13 cellular contexts compared by ENCODE assay signal in the genomic region with DNA sequence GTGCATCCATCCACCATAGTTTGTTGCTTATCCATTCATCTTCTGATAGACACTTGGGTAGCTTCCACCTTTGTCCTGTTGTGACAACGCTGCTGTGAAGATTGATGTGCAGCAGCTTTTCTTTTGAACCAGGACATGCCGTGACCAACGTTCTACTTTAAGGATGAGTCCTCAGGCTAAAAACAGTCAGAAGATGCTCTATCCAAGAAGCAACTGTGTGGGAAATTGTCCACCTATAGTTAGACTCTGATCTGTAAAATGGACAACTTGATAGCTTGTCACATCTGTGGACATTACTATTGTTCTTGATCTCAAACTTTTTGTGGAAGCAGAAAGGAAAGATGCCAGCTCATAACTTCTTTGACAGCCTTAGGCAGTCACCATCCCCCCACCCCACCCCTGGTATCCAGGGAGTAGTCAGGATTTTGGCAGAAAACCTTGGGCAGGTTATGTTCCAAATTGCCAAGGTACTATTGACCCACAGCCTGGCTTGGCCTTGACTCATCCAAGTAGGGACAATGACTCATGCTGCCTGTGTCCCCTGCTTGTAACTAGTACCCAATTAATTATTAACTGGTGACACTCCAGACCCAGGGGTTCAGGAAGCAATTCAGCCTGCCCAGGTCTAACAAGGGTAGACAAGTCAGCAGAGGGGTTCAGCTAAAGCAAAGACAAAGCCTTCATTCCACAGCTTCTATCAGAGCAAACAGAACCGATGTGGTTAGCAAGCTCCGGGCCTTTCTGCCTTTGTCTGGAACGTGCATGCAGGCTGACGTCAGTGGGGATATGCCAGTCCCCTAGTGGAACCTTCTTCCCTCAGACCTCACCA.
DNase-seq lines count a peak whose midpoint lies in the region; ATAC-seq and TF ChIP-seq lines count a peak whose summit lies in the region.
"Had no signal": no experiment of that assay in that cellular context is flagged by ENCODE, and none has a peak within 500 bp of the region (broad histone marks: within the 10 kb centered on the region; RNA-seq: fewer than 3 reads in every experiment).

No MANE protein-coding gene starts in this region.

- H3K27me3 Mint-ChIP-seq in activated naive CD4-positive, alpha-beta T cell treated with anti-CD3 and anti-CD28 coated beads for 36 hours (ENCODE audit: low read depth): no peaks in the 10 kb centered on the region
- H3K27me3 Mint-ChIP-seq: CD4-positive, CD25-positive, alpha-beta regulatory T cell had no signal

- intact Hi-C loops in psoas muscle (cut with DNase I): loop anchor here (2.0 to 10.0 kb wide), 4 partner anchors 133 to 595 kb away; partner anchors contain the start of gene HERPUD2 (in 1 of the 2)
- intact Hi-C loops in activated naive CD4-positive, alpha-beta T cell treated with anti-CD3 and anti-CD28 coated beads for 36 hours (cut with micrococcal nuclease): loop anchor here (2.0 to 10.0 kb wide), 4 partner anchors 29 to 1072 kb away; partner anchors contain the start of gene HERPUD2
- intact Hi-C loops in vagina (cut with DNase I): loop anchor here (5.0 kb wide), 1 partner anchor 303 kb away; no protein-coding TSS in a partner anchor

- H3K27me3 ChIP-seq in psoas muscle (ENCODE audit: insufficient read depth in 3 of 3, low read length in 2 of 3) (no peaks in the 10 kb centered on the region), vagina (no peaks in the 10 kb centered on the region)

- no peaks in the 10 kb centered on the region for H3K36me3 Mint-ChIP-seq in activated naive CD4-positive, alpha-beta T cell treated with anti-CD3 and anti-CD28 coated beads for 36 hours (ENCODE audit: low read depth)
- H3K36me3 Mint-ChIP-seq: CD4-positive, CD25-positive, alpha-beta regulatory T cell; memory B cell had no signal

- H3K36me3 ChIP-seq in psoas muscle (ENCODE audit: insufficient read depth in 1 of 2, low read depth in 1 of 2) (peaks cover 0 to 8% of the 10 kb centered on the region in 2 donors), vagina (no peaks in the 10 kb centered on the region)

- peak overlapping the region; percentile 77 for H3K27ac ChIP-seq in psoas muscle
- no peak overlapping the region for H3K27ac ChIP-seq in vagina
- H3K27ac ChIP-seq: SK-N-MC had no signal

- no peak for TF ChIP-seq CTCF in LNCaP clone FGC (IDR thresholded peaks at IDR 0.05; ENCODE audit: control insufficient read depth, extremely low read depth, insufficient read depth)
- no peak for TF ChIP-seq CTCF in psoas muscle (IDR thresholded peaks at IDR 0.05)
- no peak for TF ChIP-seq CTCF in vagina (IDR thresholded peaks at IDR 0.05)

- no peak overlapping the region for H3K27ac Mint-ChIP-seq in activated naive CD4-positive, alpha-beta T cell treated with anti-CD3 and anti-CD28 coated beads for 36 hours
- H3K27ac Mint-ChIP-seq: memory B cell had no signal

- H3K4me3 Mint-ChIP-seq in activated naive CD4-positive, alpha-beta T cell treated with anti-CD3 and anti-CD28 coated beads for 36 hours: no peak overlapping the region
- H3K4me3 Mint-ChIP-seq: memory B cell; stimulated activated naive B cell treated with anti-CD40 and anti-IgM and Interleukin-4, amounts not matched to agents 10 μg/mL and 1 μg/mL and 100 μg/mL, for 72 hours had no signal

- H3K9me3 ChIP-seq in psoas muscle (no peaks in the 10 kb centered on the region), vagina (no peaks in the 10 kb centered on the region)

- CTCF ChIA-PET in activated naive CD4-positive, alpha-beta T cell treated with anti-CD3 and anti-CD28 coated beads for 36 hours (lab: Charles Lee): interaction anchor here (0.7 to 6.5 kb wide), 5 partner anchors 29 to 580 kb away, joined by 3 to 72 read pairs (median 6); no protein-coding TSS in a partner anchor

- 26 to 62% (median 45%) methylated on average over 7 of the region's 7 CpGs for whole genome bisulfite sequencing in psoas muscle, 3 donors

- no peaks in the 10 kb centered on the region for H3K9me3 Mint-ChIP-seq in activated naive CD4-positive, alpha-beta T cell treated with anti-CD3 and anti-CD28 coated beads for 36 hours
- H3K9me3 Mint-ChIP-seq: CD4-positive, CD25-positive, alpha-beta regulatory T cell; memory B cell; stimulated activated naive B cell treated with anti-CD40 and anti-IgM and Interleukin-4, amounts not matched to agents 10 μg/mL and 1 μg/mL and 100 μg/mL, for 72 hours had no signal

- no peak for TF ChIP-seq POLR2A in vagina (IDR thresholded peaks at IDR 0.05)

- peak; percentile 94 for DNase-seq in COLO668 (lab: John Stamatoyannopoulos, UW; ENCODE audit: unreplicated experiment)
- peak; percentile 94 for DNase-seq in LNCaP clone FGC (ENCODE audit: low read depth)
- peak in 1 of 2 donors; percentile 41 for DNase-seq in psoas muscle
- no peak for DNase-seq in activated naive CD4-positive, alpha-beta T cell treated with anti-CD3 and anti-CD28 coated beads for 36 hours
- DNase-seq in NCI-H2171 treated with DMSO at 0.1 percent for 48 hours (lab: John Stamatoyannopoulos, UW): no peak
- no peak for DNase-seq in vagina (ENCODE audit: extremely low spot score in 2 of 2)
- no peak for DNase-seq in activated effector memory CD4-positive, alpha-beta T cell treated with anti-CD3 and anti-CD28 coated beads, Interleukin-2, amount 50 U/mL, for 16 hours
- DNase-seq: CD4-positive, CD25-positive, alpha-beta regulatory T cell; NCI-H2029 treated with DMSO at 0.1 percent for 48 hours; stimulated activated naive B cell treated with anti-CD40 and anti-IgM and Interleukin-4, amounts not matched to agents 10 μg/mL and 1 μg/mL and 100 μg/mL, for 72 hours had no signal

- H3K4me1 Mint-ChIP-seq in activated naive CD4-positive, alpha-beta T cell treated with anti-CD3 and anti-CD28 coated beads for 36 hours (ENCODE audit: low read depth): peaks cover 31% of the 10 kb centered on the region

- ATAC-seq in esophagus mucosa: peak; percentile 16
- ATAC-seq in psoas muscle: peak; percentile 69 to 85 (median 84)
- ATAC-seq: stimulated activated naive B cell treated with anti-CD40 and anti-IgM and Interleukin-4, amounts not matched to agents 10 μg/mL and 1 μg/mL and 100 μg/mL, for 72 hours had no signal

- H3K4me1 ChIP-seq in psoas muscle (peaks cover 68% of the 10 kb centered on the region), vagina (peaks cover 33% of the 10 kb centered on the region)

- no peak overlapping the region for H3K4me3 ChIP-seq in LNCaP clone FGC (ENCODE audit: low read depth, low read length)
- no peak overlapping the region for H3K4me3 ChIP-seq in psoas muscle
- no peak overlapping the region for H3K4me3 ChIP-seq in vagina
- H3K4me3 ChIP-seq: SK-N-MC had no signal

Comparison
In these comparisons a context has a peak if more than half of its experiments do, and no peak if none do; other contexts are left out.
1. DNase-seq: peak in COLO668 (single experiment) and LNCaP clone FGC (single experiment); none in activated naive CD4-positive, alpha-beta T cell treated with anti-CD3 and anti-CD28 coated beads for 36 hours (single experiment), NCI-H2171 treated with DMSO at 0.1 percent for 48 hours (single experiment), vagina (0 of 2) and activated effector memory CD4-positive, alpha-beta T cell treated with anti-CD3 and anti-CD28 coated beads, Interleukin-2, amount 50 U/mL, for 16 hours (single experiment).